19 cellular contexts compared by ENCODE assay signal in the genomic region with DNA sequence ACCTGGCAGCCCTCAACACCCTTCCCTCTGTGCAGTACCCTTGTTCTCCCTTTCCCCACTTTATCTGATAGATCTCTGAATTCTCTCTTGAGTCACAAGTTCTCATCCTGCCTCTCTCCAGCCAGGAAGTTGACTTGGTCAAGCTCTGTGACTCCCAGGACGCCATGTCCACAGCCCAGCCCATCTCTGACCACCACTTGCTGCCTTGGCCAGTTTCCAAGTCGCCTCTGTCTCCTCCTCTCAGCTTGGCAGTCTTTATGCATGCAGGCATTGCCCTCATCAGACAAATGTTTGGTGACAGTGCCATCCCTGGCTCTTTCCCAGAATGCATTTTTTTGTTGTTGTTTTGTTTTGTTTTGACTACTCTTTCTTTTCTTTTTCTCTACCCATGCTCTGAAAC.
"Had no signal": no experiment of that assay in that cellular context is flagged by ENCODE, and none has a peak within 500 bp of the region (broad histone marks: within the 10 kb centered on the region; RNA-seq: fewer than 3 reads in every experiment).

No MANE protein-coding gene starts in this region.

- H3K36me3 ChIP-seq: heart left ventricle, thoracic aorta, transverse colon had no signal

- H3K9me3 ChIP-seq: psoas muscle, transverse colon had no signal

- ATAC-seq: heart left ventricle; psoas muscle; sciatic nerve; stimulated activated naive B cell treated with anti-CD40 and anti-IgM and Interleukin-4, amounts not matched to agents 10 μg/mL and 1 μg/mL and 100 μg/mL, for 72 hours; stimulated activated naive CD8-positive, alpha-beta T cell treated with anti-CD3 and anti-CD28 coated beads, Interleukin-15, amount 100 ng/mL, for 72 hours had no signal

- H3K27me3 ChIP-seq: heart left ventricle, transverse colon had no signal

- H3K27me3 Mint-ChIP-seq: stimulated activated naive B cell treated with anti-CD40 and anti-IgM and Interleukin-4, amounts not matched to agents 10 μg/mL and 1 μg/mL and 100 μg/mL, for 72 hours; stimulated activated naive CD8-positive, alpha-beta T cell treated with anti-CD3 and anti-CD28 coated beads, Interleukin-15, amount 100 ng/mL, for 72 hours had no signal

- FAIRE-seq: colon had no signal

- H3K4me1 ChIP-seq: heart left ventricle, psoas muscle, transverse colon had no signal

- H3K27ac Mint-ChIP-seq: nephron; stimulated activated naive B cell treated with anti-CD40 and anti-IgM and Interleukin-4, amounts not matched to agents 10 μg/mL and 1 μg/mL and 100 μg/mL, for 72 hours; stimulated activated naive CD8-positive, alpha-beta T cell treated with anti-CD3 and anti-CD28 coated beads, Interleukin-15, amount 100 ng/mL, for 72 hours had no signal

- H3K4me1 Mint-ChIP-seq: nephron; stimulated activated naive B cell treated with anti-CD40 and anti-IgM and Interleukin-4, amounts not matched to agents 10 μg/mL and 1 μg/mL and 100 μg/mL, for 72 hours; stimulated activated naive CD8-positive, alpha-beta T cell treated with anti-CD3 and anti-CD28 coated beads, Interleukin-15, amount 100 ng/mL, for 72 hours had no signal

- DNase-seq: cerebellar nuclear complex; dermis blood vessel endothelial cell; foreskin melanocyte; heart left ventricle; hippocampal formation; mesendoderm; occipital lobe; psoas muscle; retina; stimulated activated CD4-positive, alpha-beta T cell treated with anti-CD3 and anti-CD28 coated beads, Interleukin-2, amount 100 ng/mL, for 24 hours; stimulated activated CD4-positive, alpha-beta T cell treated with anti-CD3 and anti-CD28 coated beads, Interleukin-4, amount 100 ng/mL, for 4 hours; stimulated activated naive B cell treated with anti-CD40 and anti-IgM and Interleukin-4, amounts not matched to agents 10 μg/mL and 1 μg/mL and 100 μg/mL, for 72 hours; stimulated activated naive CD8-positive, alpha-beta T cell treated with anti-CD3 and anti-CD28 coated beads, Interleukin-15, amount 100 ng/mL, for 72 hours; transverse colon had no signal

- H3K27ac ChIP-seq: heart left ventricle, psoas muscle, skin epidermis, thoracic aorta, transverse colon had no signal

- H3K4me3 ChIP-seq: heart left ventricle, psoas muscle, skin epidermis, thoracic aorta, transverse colon had no signal

- H3K4me3 Mint-ChIP-seq: nephron; stimulated activated naive B cell treated with anti-CD40 and anti-IgM and Interleukin-4, amounts not matched to agents 10 μg/mL and 1 μg/mL and 100 μg/mL, for 72 hours; stimulated activated naive CD8-positive, alpha-beta T cell treated with anti-CD3 and anti-CD28 coated beads, Interleukin-15, amount 100 ng/mL, for 72 hours had no signal
